In genomic region chr20:63396300-63396699, GRCh38 we compare ENCODE assay signal across 11 cellular contexts. TPM values are rescaled to one million over a fixed set of nuclear protein-coding genes. Genes with fewer than 3 reads are reported as not detected.
"Had no signal": no experiment of that assay in that cellular context is flagged by ENCODE, and none has a peak within 500 bp of the region (broad histone marks: within the 10 kb centered on the region; RNA-seq: fewer than 3 reads in every experiment).

No MANE protein-coding gene starts in this region.

- H3K36me3 ChIP-seq: HAP-1 had no signal

- H3K9ac ChIP-seq: GM23248 had no signal

- H2AFZ ChIP-seq: GM23248, GM23338 had no signal

- ATAC-seq: GM23338, HCT116 had no signal

- H3K4me3 ChIP-seq: GM23248, GM23338, HAP-1 had no signal

- H3K27ac ChIP-seq: GM23248 had no signal

- FAIRE-seq: H54 had no signal

- H3K9me3 ChIP-seq: HAP-1 had no signal

- DNase-seq: GM23248, GOT3, H7, H9, HCEC 1CT, HFFc6 had no signal

- H3K4me2 ChIP-seq: GM23338 had no signal

- H3K4me1 ChIP-seq: HAP-1 had no signal

RNA-seq across cellular contexts. Expression of gene CHRNA4, which starts 35.2 kb away (rescaled TPM):
- total RNA-seq: GM23248, H4, HFFc6 had no signal
- polyA plus RNA-seq: GM23248 had no signal
